8 cellular contexts compared by ENCODE assay signal in genomic region chr10:132685121-132685891, GRCh38.
DNase-seq lines count a peak whose midpoint lies in the region; ATAC-seq and TF ChIP-seq lines count a peak whose summit lies in the region.

No MANE protein-coding gene starts in this region.

- H3K4me3 ChIP-seq in choroid plexus epithelial cell (ENCODE audit: low read depth, low read length) = peak overlapping the region; percentile 17

- peak; percentile 48 for DNase-seq in DMS153 (lab: John Stamatoyannopoulos, UW)
- peak; percentile 23 for DNase-seq in NAMALWA (ENCODE audit: low spot score)
- peak; percentile 56 for DNase-seq in choroid plexus epithelial cell (ENCODE audit: low read depth)
- DNase-seq in midbrain (lab: John Stamatoyannopoulos, UW) = peak; percentile 91
- no peak for DNase-seq in NCI-H1048 (lab: John Stamatoyannopoulos, UW)

- TF ChIP-seq CTCF in choroid plexus epithelial cell (conservative IDR thresholded peaks at IDR 0.05; ENCODE audit: low read depth, low read length) = no peak

- ATAC-seq in HG02763 (IDR thresholded peaks at IDR 0.05; ENCODE audit: unreplicated experiment) (no peak), HG03520 (IDR thresholded peaks at IDR 0.05; ENCODE audit: unreplicated experiment) (no peak), HG03159 (IDR thresholded peaks at IDR 0.05; ENCODE audit: unreplicated experiment) (no peak)
